18 cellular contexts compared by ENCODE assay signal in genomic region chr16:81806696-81807095, GRCh38.
"Had no signal": no experiment of that assay in that cellular context is flagged by ENCODE, and none has a peak within 500 bp of the region (broad histone marks: within the 10 kb centered on the region; RNA-seq: fewer than 3 reads in every experiment).

No MANE protein-coding gene starts in this region.

- H3K4me3 Mint-ChIP-seq: activated naive CD4-positive, alpha-beta T cell treated with anti-CD3 and anti-CD28 coated beads, Interleukin-2, amount 50 U/mL, for 24 hours; activated T-cell treated with anti-CD3 and anti-CD28 coated beads, Interleukin-2, amount 50 U/mL, for 24 hours had no signal

- H3K4me1 Mint-ChIP-seq: activated naive CD4-positive, alpha-beta T cell treated with anti-CD3 and anti-CD28 coated beads, Interleukin-2, amount 50 U/mL, for 24 hours had no signal

- DNase-seq: activated CD4-positive, alpha-beta T cell treated with anti-CD3 and anti-CD28 coated beads for 1 hour; activated CD4-positive, alpha-beta T cell treated with anti-CD3 and anti-CD28 coated beads, Interleukin-2, amount 50 U/mL, for 4 hours; activated effector memory CD4-positive, alpha-beta T cell treated with Interleukin-2 at 50 U/mL for 16 hours; activated T-cell treated with anti-CD3 and anti-CD28 coated beads, Interleukin-2, amount 50 U/mL, for 24 hours; adrenal gland; left colon; right cardiac atrium; stimulated activated CD4-positive, alpha-beta T cell treated with anti-CD3 and anti-CD28 coated beads, Interleukin-4, amount 100 ng/mL, for 4 hours; stimulated activated CD8-positive, alpha-beta memory T cell treated with anti-CD3 and anti-CD28 coated beads, Interleukin-4, amount 100 ng/mL, for 48 hours; T-helper 9 cell; upper lobe of right lung had no signal

- H3K4me1 ChIP-seq: adrenal gland, prostate gland, upper lobe of right lung had no signal

- H3K36me3 ChIP-seq: adrenal gland, cardiac muscle cell, prostate gland, thoracic aorta, upper lobe of right lung had no signal

- H3K27me3 ChIP-seq: adrenal gland, cardiac muscle cell, upper lobe of right lung had no signal

- H3K9me3 ChIP-seq: adrenal gland, prostate gland, thoracic aorta, upper lobe of right lung had no signal

- H3K27ac Mint-ChIP-seq: activated naive CD4-positive, alpha-beta T cell treated with anti-CD3 and anti-CD28 coated beads, Interleukin-2, amount 50 U/mL, for 24 hours; activated T-cell treated with anti-CD3 and anti-CD28 coated beads, Interleukin-2, amount 50 U/mL, for 24 hours had no signal

- FAIRE-seq: endometrium, islet of Langerhans had no signal

- H3K27me3 Mint-ChIP-seq: activated T-cell treated with anti-CD3 and anti-CD28 coated beads, Interleukin-2, amount 50 U/mL, for 24 hours had no signal

- H3K27ac ChIP-seq: adrenal gland, cardiac muscle cell, prostate gland, skin epidermis, thoracic aorta, upper lobe of right lung had no signal

- H3K4me3 ChIP-seq: adrenal gland, cardiac muscle cell, prostate gland, skin epidermis, thoracic aorta, upper lobe of right lung had no signal

- H3K9me3 Mint-ChIP-seq: activated naive CD4-positive, alpha-beta T cell treated with anti-CD3 and anti-CD28 coated beads, Interleukin-2, amount 50 U/mL, for 24 hours; activated T-cell treated with anti-CD3 and anti-CD28 coated beads, Interleukin-2, amount 50 U/mL, for 24 hours had no signal

- ATAC-seq: left colon, right cardiac atrium, upper lobe of right lung had no signal

- H3K36me3 Mint-ChIP-seq: activated naive CD4-positive, alpha-beta T cell treated with anti-CD3 and anti-CD28 coated beads, Interleukin-2, amount 50 U/mL, for 24 hours had no signal
